2 cellular contexts compared by ENCODE assay signal in genomic region chr7:76598582-76599282, GRCh38. TPM values are rescaled to one million over a fixed set of nuclear protein-coding genes. Genes with fewer than 3 reads are reported as not detected.
"Had no signal": no experiment of that assay in that cellular context is flagged by ENCODE, and none has a peak within 500 bp of the region (broad histone marks: within the 10 kb centered on the region; RNA-seq: fewer than 3 reads in every experiment).

No MANE protein-coding gene starts in this region.

RNA-seq across cellular contexts. Expression of gene SPDYE16, which starts 55.6 kb away (rescaled TPM):
- total RNA-seq: activated B cell treated with CpG ODN at 0.5 μM for 24 hours, fibroblast of villous mesenchyme had no signal
